Comparison of ENCODE assay signal across 15 cellular contexts in the genomic region with DNA sequence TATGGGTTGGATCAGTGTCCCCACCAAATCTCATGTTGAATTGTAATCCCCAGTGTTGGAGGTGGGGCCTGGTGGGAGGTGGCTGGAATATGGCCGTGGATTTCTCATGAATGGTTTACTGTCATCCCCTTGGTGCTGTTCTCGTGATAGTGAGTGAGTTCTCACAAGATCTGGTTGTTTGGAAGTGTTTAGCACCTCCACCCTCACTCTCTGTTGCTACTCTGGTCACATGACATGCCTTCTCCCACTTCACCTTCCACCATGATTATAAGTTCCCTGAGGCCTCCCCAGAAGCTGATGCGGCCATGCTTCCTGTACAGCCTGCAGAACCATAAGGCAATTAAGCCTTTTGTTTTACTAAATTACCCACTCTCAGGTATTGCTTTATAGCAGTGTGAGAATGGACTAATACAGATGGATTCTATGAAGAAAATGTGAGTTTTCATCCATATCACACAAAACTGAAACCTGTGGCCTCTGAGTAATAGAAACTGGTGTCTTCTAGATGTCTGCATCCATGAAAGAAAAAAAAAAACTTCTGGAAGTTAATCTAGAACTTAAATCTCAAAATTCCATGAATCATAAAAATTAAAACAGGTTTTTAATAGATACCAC.
"Had no signal": no experiment of that assay in that cellular context is flagged by ENCODE, and none has a peak within 500 bp of the region (broad histone marks: within the 10 kb centered on the region; RNA-seq: fewer than 3 reads in every experiment).

No MANE protein-coding gene starts in this region.

- H3K36me3 ChIP-seq: esophagus squamous epithelium, thoracic aorta had no signal

- H3K27me3 Mint-ChIP-seq: central memory CD8-positive, alpha-beta T cell had no signal

- H3K4me1 Mint-ChIP-seq: neural crest cell had no signal

- FAIRE-seq: endothelial cell of umbilical vein, urothelium cell line had no signal

- H3K9me3 ChIP-seq: body of pancreas, esophagus squamous epithelium, thoracic aorta had no signal

- H3K27ac ChIP-seq: body of pancreas, esophagus squamous epithelium, hepatocyte, thoracic aorta had no signal

- H3K4me3 ChIP-seq: body of pancreas, coronary artery, esophagus squamous epithelium, hepatocyte, thoracic aorta had no signal

- H3K4me1 ChIP-seq: body of pancreas had no signal

- H3K79me2 ChIP-seq: hepatocyte had no signal

- H3K4me3 Mint-ChIP-seq: neural crest cell had no signal

- ATAC-seq: body of pancreas had no signal

- DNase-seq: activated CD4-positive, alpha-beta T cell treated with anti-CD3 and anti-CD28 coated beads, Interleukin-2, amount 50 U/mL, for 48 hours; activated gamma-delta T cell treated with Interleukin-2 at 50 U/mL for 16 hours; activated T-cell treated with anti-CD3 and anti-CD28 coated beads, Interleukin-2, amount 50 U/mL, for 48 hours; amygdala; body of pancreas; esophagus squamous epithelium; islet precursor cell; midbrain had no signal

- H3K4me2 ChIP-seq: hepatocyte had no signal

- H2AFZ ChIP-seq: hepatocyte had no signal

- H3K27me3 ChIP-seq: body of pancreas, esophagus squamous epithelium, hepatocyte had no signal

- H3K9me3 Mint-ChIP-seq: central memory CD8-positive, alpha-beta T cell; neural crest cell had no signal
